ENCODE assay signal across 16 cellular contexts in the genomic region with DNA sequence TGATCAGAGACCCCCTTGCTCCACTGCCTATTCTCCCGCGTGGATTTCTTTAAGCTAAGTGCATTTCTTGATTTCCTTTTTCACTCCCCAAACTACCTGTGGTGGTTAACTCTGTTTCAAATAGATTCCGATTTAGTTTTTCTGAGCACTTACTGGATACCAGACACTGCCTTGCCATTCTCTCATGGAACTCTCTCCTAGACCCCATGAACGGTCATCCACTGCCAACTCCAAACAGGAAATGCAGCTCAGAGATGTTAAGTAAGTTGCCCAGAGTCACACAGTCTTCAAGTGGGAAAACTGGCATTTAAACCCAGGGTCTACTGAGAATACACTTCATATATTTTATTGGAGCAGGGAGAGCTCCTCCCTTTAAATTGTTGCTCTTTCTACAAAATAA.
DNase-seq lines count a peak whose midpoint lies in the region; ATAC-seq, FAIRE-seq and TF ChIP-seq lines count a peak whose summit lies in the region.
"Had no signal": no experiment of that assay in that cellular context is flagged by ENCODE, and none has a peak within 500 bp of the region (broad histone marks: within the 10 kb centered on the region; RNA-seq: fewer than 3 reads in every experiment).

No MANE protein-coding gene starts in this region.

- no peaks in the 10 kb centered on the region for H3K9me1 ChIP-seq in K562 (ENCODE audit: control insufficient read depth, insufficient read depth, low read length)

- peaks cover 0 to 10% of the 10 kb centered on the region in 2 experiments; a peak in 2 of 5 replicates for H3K27me3 ChIP-seq in K562 (ENCODE audit: control insufficient read depth in 2 of 2, insufficient read depth in 2 of 2, low read length in 2 of 2)
- no peaks in the 10 kb centered on the region for H3K27me3 ChIP-seq in hepatocyte
- no peaks in the 10 kb centered on the region for H3K27me3 ChIP-seq in stomach
- no peaks in the 10 kb centered on the region for H3K27me3 ChIP-seq in tibial artery

- H4K20me1 ChIP-seq in K562 (replicated peaks; ENCODE audit: control insufficient read depth, insufficient read depth, low read length) (no peaks in the 10 kb centered on the region), hepatocyte (ENCODE audit: insufficient read depth, poor library complexity, severe bottlenecking) (no peaks in the 10 kb centered on the region)

- 4% methylated on average over 4 of the region's 4 CpGs for WGBS in K562 (ENCODE audit: insufficient coverage, low coverage, missing lambda C conversion rate)
- 94% methylated on average over 4 of the region's 4 CpGs for WGBS in hepatocyte (ENCODE audit: low lambda C conversion rate, missing lambda C conversion rate)
- 73 to 86% (median 81%) methylated on average over 4 of the region's 4 CpGs for WGBS in stomach, 5 donors

- H3K36me3 ChIP-seq in K562 (ENCODE audit: control insufficient read depth, insufficient read depth, low read length) (no peaks in the 10 kb centered on the region), hepatocyte (replicated peaks; ENCODE audit: insufficient read depth, low read depth) (no peaks in the 10 kb centered on the region), stomach (no peaks in the 10 kb centered on the region), tibial artery (no peaks in the 10 kb centered on the region)

- H3K9ac ChIP-seq in K562 (ENCODE audit: insufficient read depth in 1 of 2, low read depth in 2 of 2, low read length in 2 of 2): peak overlapping the region in 1 of 2 experiments; percentile 29; a peak in 2 of 4 replicates

- no peak; the same call in 2 of the 3 replicates for ATAC-seq in K562
- no peak for ATAC-seq in GM18907 (IDR thresholded peaks at IDR 0.05; ENCODE audit: unreplicated experiment)
- ATAC-seq: GM23338, HCT116 had no signal

- POLR2A ChIA-PET in K562 (lab: Yijun Ruan, JAX): interaction anchor here (0.6 to 1.3 kb wide), 5 partner anchors 12 to 793 kb away, joined by 3 to 4 read pairs (median 3); no protein-coding TSS in a partner anchor

- no peak for TF ChIP-seq RAD21 in K562 (CRISPR knock-in tag; conservative IDR thresholded peaks at IDR 0.05 in 1 of 2, IDR thresholded peaks at IDR 0.05 in 1 of 2)

- no peaks in the 10 kb centered on the region for H3K79me2 ChIP-seq in K562 (ENCODE audit: control insufficient read depth, insufficient read depth, low read length)
- H3K79me2 ChIP-seq in hepatocyte: no peaks in the 10 kb centered on the region

- H3K4me2 ChIP-seq in K562 (ENCODE audit: insufficient read depth, low read length) (peak overlapping the region; percentile 67), hepatocyte (no peak overlapping the region)
- H3K4me2 ChIP-seq: GM23338 had no signal

- TF ChIP-seq EP300 in K562 (IDR thresholded peaks at IDR 0.05; ENCODE audit: low read length): no peak
- TF ChIP-seq EP300 in stomach (IDR thresholded peaks at IDR 0.05): no peak

- FAIRE-seq in K562 (lab: Jason Lieb, UNC): no peak
- FAIRE-seq: G401.6, GM12892 had no signal

- intact Hi-C loops in K562 (cut with micrococcal nuclease) (no loop called here), stomach (cut with DNase I; ENCODE audit: low total_unique reads) (no loop called here), tibial artery (cut with DNase I; ENCODE audit: low total_unique reads) (no loop called here)

- DNase-seq in K562 (ENCODE audit: extremely low read depth in 1 of 4, low spot score in 3 of 4) (no peak), hepatocyte (ENCODE audit: low spot score) (no peak), stomach (no peak), tibial artery (no peak), NCI-H1105 treated with DMSO at 0.1 percent for 48 hours (lab: John Stamatoyannopoulos, UW) (no peak)
- DNase-seq: C1 segment of cervical spinal cord; CD4-positive, alpha-beta memory T cell; COR-L47; DMS153; DND-41; H9 had no signal

- H3K27ac ChIP-seq in K562 (ENCODE audit: extremely low read depth, low read depth, low read length) (peak overlapping the region; percentile 63), hepatocyte (peak overlapping the region; percentile 76), stomach (peak overlapping the region; percentile 20 to 62 (median 31)), tibial artery (no peak overlapping the region)

- H3K4me3 ChIP-seq in K562 (no peak overlapping the region), hepatocyte (no peak overlapping the region), stomach (no peak overlapping the region), tibial artery (no peak overlapping the region)
- H3K4me3 ChIP-seq: GM23338 had no signal

- H2AFZ ChIP-seq in K562 (ENCODE audit: low read depth, low read length): peak overlapping the region; percentile 68
- no peak overlapping the region for H2AFZ ChIP-seq in hepatocyte
- H2AFZ ChIP-seq: GM23338 had no signal

- H3K9me3 ChIP-seq in K562 (replicated peaks; ENCODE audit: control insufficient read depth, insufficient read depth, low read depth, low read length): no peaks in the 10 kb centered on the region
- no peaks in the 10 kb centered on the region for H3K9me3 ChIP-seq in hepatocyte (ENCODE audit: low read depth)
- H3K9me3 ChIP-seq in stomach: peaks cover 0 to 12% (median 6%) of the 10 kb centered on the region in 4 donors
- peaks cover 0 to 3% (median 0%) of the 10 kb centered on the region in 3 donors for H3K9me3 ChIP-seq in tibial artery

- CTCF ChIA-PET in K562 (lab: Yijun Ruan, JAX; ENCODE audit: low intra/inter-chr PET ratio): no interaction called here

- H3K4me1 ChIP-seq in K562 (replicated peaks in 1 of 2; ENCODE audit: control insufficient read depth in 2 of 2, insufficient read depth in 2 of 2, low read length in 2 of 2) (peaks cover 24 to 25% of the 10 kb centered on the region in 2 experiments; a peak in 4 of 5 replicates), hepatocyte (ENCODE audit: insufficient read depth) (no peaks in the 10 kb centered on the region), stomach (peaks cover 0 to 11% (median 3%) of the 10 kb centered on the region in 4 donors), tibial artery (no peaks in the 10 kb centered on the region)

- no peak for TF ChIP-seq POLR2A in K562 (conservative IDR thresholded peaks at IDR 0.05)
- TF ChIP-seq POLR2A in stomach (IDR thresholded peaks at IDR 0.05): no peak

- in situ Hi-C loops in K562 (cut with MboI): no loop called here

- H3K9me2 ChIP-seq in hepatocyte (replicated peaks; ENCODE audit: insufficient read depth): no peaks in the 10 kb centered on the region

- BruUV-seq in K562 (replicated peaks; lab: Mats Ljungman, UMichigan): TSS peak; percentile 64

- TF ChIP-seq CTCF in K562 (IDR thresholded peaks at IDR 0.05 in 2 of 3, conservative IDR thresholded peaks at IDR 0.05 in 1 of 3; ENCODE audit: insufficient read depth in 2 of 3, low read depth in 1 of 3, low read length in 3 of 3) (no peak), hepatocyte (IDR thresholded peaks at IDR 0.05; ENCODE audit: poor library complexity) (no peak), stomach (IDR thresholded peaks at IDR 0.05) (no peak), tibial artery (IDR thresholded peaks at IDR 0.05) (no peak)

TF ChIP-seq in K562, 482 proteins besides CTCF, POLR2A, EP300 and RAD21 (continues in another document):
- TF ChIP-seq TEAD4 (IDR thresholded peaks at IDR 0.05; ENCODE audit: low read length) (no peak), TEAD4 (CRISPR knock-in tag; IDR thresholded peaks at IDR 0.05; ENCODE audit: borderline replicate concordance) (no peak), RBM25 (IDR thresholded peaks at IDR 0.05; ENCODE audit: low read depth, low read length, severe bottlenecking) (peak; percentile 82), ZNF778 (CRISPR knock-in tag; IDR thresholded peaks at IDR 0.05) (no peak), IFI16 (CRISPR knock-in tag; IDR thresholded peaks at IDR 0.05) (no peak), KDM1A (IDR thresholded peaks at IDR 0.05) (peak in 1 of 2 experiments; percentile 66; a peak in 1 of 4 replicates), ZNF589 (CRISPR knock-in tag; IDR thresholded peaks at IDR 0.05; ENCODE audit: low read depth) (peak; percentile 8; the same call in 1 of the 2 replicates), ZFP36 (IDR thresholded peaks at IDR 0.05; ENCODE audit: low read depth, low read length, partially characterized antibody) (peak; percentile 60), BRD9 (IDR thresholded peaks at IDR 0.05; ENCODE audit: low read depth, partially characterized antibody) (no peak), CC2D1A (IDR thresholded peaks at IDR 0.05) (0 out of 2 replicates have a peak, but pooled peaks have one; percentile 2), YY1 (IDR thresholded peaks at IDR 0.05; ENCODE audit: borderline replicate concordance in 1 of 3, control insufficient read depth in 1 of 3, extremely low read depth in 1 of 3, insufficient read depth in 3 of 3, insufficient read length in 1 of 3, insufficient replicate concordance in 2 of 3, low read depth in 1 of 3, low read length in 2 of 3) (no peak), ELF1 (tag; IDR thresholded peaks at IDR 0.05) (0 out of 2 replicates have a peak, but pooled peaks have one; percentile 8), ZNF384 (IDR thresholded peaks at IDR 0.05; ENCODE audit: low read depth, low read length) (no peak), ESRRB (CRISPR knock-in tag; IDR thresholded peaks at IDR 0.05; ENCODE audit: borderline replicate concordance) (no peak), ELK1 (CRISPR knock-in tag; IDR thresholded peaks at IDR 0.05) (no peak), GABPA (tag; conservative IDR thresholded peaks at IDR 0.05; ENCODE audit: low read depth) (no peak; the same call in 1 of the 2 replicates), MYNN (IDR thresholded peaks at IDR 0.05) (0 out of 2 replicates have a peak, but pooled peaks have one; percentile 0), MYNN (CRISPR knock-in tag; IDR thresholded peaks at IDR 0.05) (no peak), SIN3A (IDR thresholded peaks at IDR 0.05; ENCODE audit: borderline replicate concordance in 2 of 2, control insufficient read depth in 1 of 2, low read depth in 2 of 2, low read length in 2 of 2) (0 out of 4 replicates have a peak, but pooled peaks of 1 of the 2 experiments have one; percentile 3), SMARCA5 (IDR thresholded peaks at IDR 0.05) (peak; percentile 76; the same call in 1 of the 2 replicates), BCOR (IDR thresholded peaks at IDR 0.05) (peak; percentile 83), NRF1 (conservative IDR thresholded peaks at IDR 0.05 in 1 of 2, IDR thresholded peaks at IDR 0.05 in 1 of 2) (0 out of 4 replicates have a peak, but pooled peaks of 1 of the 2 experiments have one; percentile 3)

Comparison
In these comparisons a context has a peak if more than half of its experiments do, and no peak if none do; other contexts are left out.
1. H3K27ac ChIP-seq: peak in K562 (single experiment), hepatocyte (single experiment) and stomach (5 of 5); none in tibial artery (0 of 2).